In genomic region chr2:23532311-23533013, GRCh38 we compare ENCODE assay signal across 8 cellular contexts.
DNase-seq lines count a peak whose midpoint lies in the region; ATAC-seq lines count a peak whose summit lies in the region.

No MANE protein-coding gene starts in this region.

- H3K27ac Mint-ChIP-seq in activated naive CD8-positive, alpha-beta T cell treated with anti-CD3 and anti-CD28 coated beads, Interleukin-2, amount 10 ng/mL, durations not matched to agents 7 days and 5 days: peak overlapping the region; percentile 98

- ATAC-seq in GM21723 (IDR thresholded peaks at IDR 0.05; ENCODE audit: unreplicated experiment) (peak; percentile 85), GM18867 (IDR thresholded peaks at IDR 0.05; ENCODE audit: unreplicated experiment) (no peak)
- peak; percentile 82 for ATAC-seq in activated naive CD8-positive, alpha-beta T cell treated with anti-CD3 and anti-CD28 coated beads, Interleukin-2, amount 10 ng/mL, durations not matched to agents 7 days and 5 days (ENCODE audit: low read depth)

- no peaks in the 10 kb centered on the region for H3K9me3 Mint-ChIP-seq in activated naive CD8-positive, alpha-beta T cell treated with anti-CD3 and anti-CD28 coated beads, Interleukin-2, amount 10 ng/mL, durations not matched to agents 7 days and 5 days

- DNase-seq in DMS 273 (lab: John Stamatoyannopoulos, UW; ENCODE audit: unreplicated experiment) (peak; percentile 96), NCI-H69 (lab: John Stamatoyannopoulos, UW) (peak; percentile 92), SW480 (ENCODE audit: low spot score) (no peak), NOMO-1 treated with dmso at 0.1 percent for 144 hours (lab: John Stamatoyannopoulos, UW; ENCODE audit: unreplicated experiment) (no peak)
- peak; percentile 68 for DNase-seq in activated naive CD8-positive, alpha-beta T cell treated with anti-CD3 and anti-CD28 coated beads, Interleukin-2, amount 10 ng/mL, durations not matched to agents 7 days and 5 days
- peak; percentile 15 to 29 for DNase-seq in stimulated activated CD4-positive, alpha-beta T cell treated with anti-CD3 and anti-CD28 coated beads, Interleukin-15, amount 100 ng/mL, for 48 hours (ENCODE audit: low read depth in 2 of 2)

- peak overlapping the region; percentile 92 for H3K4me3 Mint-ChIP-seq in activated naive CD8-positive, alpha-beta T cell treated with anti-CD3 and anti-CD28 coated beads, Interleukin-2, amount 10 ng/mL, durations not matched to agents 7 days and 5 days

- peaks cover 2% of the 10 kb centered on the region for H3K36me3 Mint-ChIP-seq in activated naive CD8-positive, alpha-beta T cell treated with anti-CD3 and anti-CD28 coated beads, Interleukin-2, amount 10 ng/mL, durations not matched to agents 7 days and 5 days

- POLR2A ChIA-PET in activated naive CD8-positive, alpha-beta T cell treated with anti-CD3 and anti-CD28 coated beads, Interleukin-2, amount 10 ng/mL, durations not matched to agents 7 days and 5 days (lab: Charles Lee): interaction anchor here (0.7 to 1.5 kb wide), 5 partner anchors 9 to 151 kb away, joined by 3 to 4 read pairs (median 3); no protein-coding TSS in a partner anchor

- no peaks in the 10 kb centered on the region for H3K27me3 Mint-ChIP-seq in activated naive CD8-positive, alpha-beta T cell treated with anti-CD3 and anti-CD28 coated beads, Interleukin-2, amount 10 ng/mL, durations not matched to agents 7 days and 5 days

- H3K4me1 Mint-ChIP-seq in activated naive CD8-positive, alpha-beta T cell treated with anti-CD3 and anti-CD28 coated beads, Interleukin-2, amount 10 ng/mL, durations not matched to agents 7 days and 5 days: peaks cover 43% of the 10 kb centered on the region

Comparison
In these comparisons a context has a peak if more than half of its experiments do, and no peak if none do; other contexts are left out.
1. DNase-seq: peak in DMS 273 (single experiment), NCI-H69 (single experiment), activated naive CD8-positive, alpha-beta T cell treated with anti-CD3 and anti-CD28 coated beads, Interleukin-2, amount 10 ng/mL, durations not matched to agents 7 days and 5 days (single experiment) and stimulated activated CD4-positive, alpha-beta T cell treated with anti-CD3 and anti-CD28 coated beads, Interleukin-15, amount 100 ng/mL, for 48 hours (2 of 2); none in SW480 (single experiment) and NOMO-1 treated with dmso at 0.1 percent for 144 hours (single experiment).